In the genomic region with DNA sequence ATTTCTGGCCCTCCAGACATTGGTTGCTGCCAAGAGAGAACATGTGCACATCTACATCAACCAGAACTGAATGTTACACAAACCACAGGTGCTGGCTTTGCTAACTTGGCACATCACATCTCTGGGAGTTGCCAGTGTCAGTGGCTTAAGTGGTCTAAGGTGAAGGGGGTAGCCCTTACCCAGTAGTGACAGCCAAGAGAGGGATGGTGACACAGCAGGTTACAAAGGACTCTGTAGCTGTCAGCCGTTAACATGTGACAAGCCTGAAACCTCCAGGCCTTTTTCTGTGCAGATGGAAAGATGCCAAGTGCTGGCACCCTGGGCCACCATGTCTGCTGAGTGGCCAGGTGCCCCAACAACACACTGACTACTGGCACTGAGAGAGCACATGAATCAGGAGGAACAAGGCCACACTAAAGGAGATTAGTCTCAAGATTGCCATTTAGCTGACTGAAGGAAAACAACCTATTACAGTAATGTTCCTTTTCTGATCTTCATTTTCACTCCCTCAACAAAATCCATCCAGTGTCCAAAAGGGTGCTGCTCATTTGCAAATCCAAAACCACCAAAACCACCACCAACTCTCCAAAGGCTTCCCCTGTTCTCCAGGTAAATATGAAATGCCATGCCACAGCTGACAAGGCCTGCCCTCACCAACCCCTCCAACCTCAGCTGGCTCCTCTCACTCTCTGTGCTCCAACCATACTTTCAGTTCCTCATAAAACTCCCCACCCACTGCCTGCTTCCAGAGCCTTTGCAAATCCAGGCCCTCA, we compare ENCODE assay signal across 9 cellular contexts. TPM values are rescaled to one million over a fixed set of nuclear protein-coding genes. Genes with fewer than 3 reads are reported as not detected.
DNase-seq lines count a peak whose midpoint lies in the region; ATAC-seq, FAIRE-seq and TF ChIP-seq lines count a peak whose summit lies in the region.
"Had no signal": no experiment of that assay in that cellular context is flagged by ENCODE, and none has a peak within 500 bp of the region (broad histone marks: within the 10 kb centered on the region; RNA-seq: fewer than 3 reads in every experiment).

No MANE protein-coding gene starts in this region.

- peaks cover 69% of the 10 kb centered on the region for H3K79me2 ChIP-seq in osteoblast (ENCODE audit: insufficient read depth, low read length)

- ATAC-seq in A549 (peak; percentile 25 to 42; a peak in 2 of 6 replicates), GM21515 (IDR thresholded peaks at IDR 0.05; ENCODE audit: unreplicated experiment) (peak; percentile 58)
- no peak for ATAC-seq in CD4-positive, alpha-beta T cell (ENCODE audit: poor library complexity)

- peaks cover 5% of the 10 kb centered on the region for H3K36me3 Mint-ChIP-seq in CD4-positive, alpha-beta T cell (ENCODE audit: low read depth)

- H3K9me3 ChIP-seq in A549 (peaks cover 1% of the 10 kb centered on the region; the same call in 1 of the 3 replicates), esophagus muscularis mucosa (no peaks in the 10 kb centered on the region), sigmoid colon (no peaks in the 10 kb centered on the region), osteoblast (ENCODE audit: low read depth, low read length) (no peaks in the 10 kb centered on the region)
- H3K9me3 ChIP-seq in CD4-positive, alpha-beta T cell (ENCODE audit: control insufficient read depth, low read length), result no peaks in the 10 kb centered on the region

- FAIRE-seq in A549 (lab: Jason Lieb, UNC), result no peak
- FAIRE-seq: islet of Langerhans had no signal

- DNase-seq in A549 (ENCODE audit: low read depth in 1 of 2, low spot score in 1 of 2), result no peak
- peak; percentile 98 for DNase-seq in NCI-H345 (lab: John Stamatoyannopoulos, UW)
- DNase-seq in esophagus muscularis mucosa (ENCODE audit: extremely low spot score), result no peak
- DNase-seq in sigmoid colon, result peak; percentile 84
- no peak for DNase-seq in CD4-positive, alpha-beta T cell
- no peak for DNase-seq in osteoblast (ENCODE audit: insufficient read length, low spot score, missing footprints)
- DNase-seq in NCI-H1930 (lab: John Stamatoyannopoulos, UW), result no peak

- TF ChIP-seq RAD21 in A549 (conservative IDR thresholded peaks at IDR 0.05 in 1 of 2, IDR thresholded peaks at IDR 0.05 in 1 of 2), result no peak

- CTCF ChIA-PET in A549 (lab: Yijun Ruan, JAX), result interaction anchor here (2.1 kb wide), 1 partner anchor 26 kb away, joined by 6 read pairs; no protein-coding TSS in a partner anchor
- CTCF ChIA-PET in CD4-positive, alpha-beta T cell (lab: Charles Lee), result no interaction called here

- no peak overlapping the region for H3K4me3 ChIP-seq in A549
- no peak overlapping the region for H3K4me3 ChIP-seq in esophagus muscularis mucosa
- no peak overlapping the region for H3K4me3 ChIP-seq in sigmoid colon
- H3K4me3 ChIP-seq in osteoblast (ENCODE audit: insufficient read depth, low read length), result no peak overlapping the region

- H3K27ac ChIP-seq in A549 (no peak overlapping the region), esophagus muscularis mucosa (replicated peaks in 1 of 4) (peak overlapping the region; percentile 69 to 77 (median 74)), sigmoid colon (peak overlapping the region; percentile 69 to 82 (median 74)), osteoblast (ENCODE audit: low read depth, low read length) (no peak overlapping the region)
- H3K27ac ChIP-seq in CD4-positive, alpha-beta T cell (ENCODE audit: low read depth, low read length), result no peak overlapping the region

- H3K36me3 ChIP-seq in esophagus muscularis mucosa, result no peaks in the 10 kb centered on the region
- H3K36me3 ChIP-seq in sigmoid colon, result no peaks in the 10 kb centered on the region
- no peaks in the 10 kb centered on the region for H3K36me3 ChIP-seq in osteoblast (ENCODE audit: insufficient read depth, low read length)

- no peak for TF ChIP-seq EP300 in A549 (IDR thresholded peaks at IDR 0.05)
- TF ChIP-seq EP300 in esophagus muscularis mucosa (IDR thresholded peaks at IDR 0.05), result no peak
- TF ChIP-seq EP300 in sigmoid colon (IDR thresholded peaks at IDR 0.05), result no peak

- H4K20me1 ChIP-seq in osteoblast (ENCODE audit: insufficient read depth, low read length), result peaks cover 46% of the 10 kb centered on the region

- H3K9me3 Mint-ChIP-seq in CD4-positive, alpha-beta T cell, result peaks cover 2% of the 10 kb centered on the region

- no peak overlapping the region for H3K4me3 Mint-ChIP-seq in CD4-positive, alpha-beta T cell

- H3K27ac Mint-ChIP-seq in CD4-positive, alpha-beta T cell, result no peak overlapping the region

- H2AFZ ChIP-seq in osteoblast (ENCODE audit: low read length), result no peak overlapping the region

- POLR2A ChIA-PET in A549 (lab: Yijun Ruan, JAX), result no interaction called here
- POLR2A ChIA-PET in CD4-positive, alpha-beta T cell (lab: Charles Lee), result no interaction called here

- no peak for TF ChIP-seq CTCF in A549 (IDR thresholded peaks at IDR 0.05)
- no peak for TF ChIP-seq CTCF in esophagus muscularis mucosa (IDR thresholded peaks at IDR 0.05)
- TF ChIP-seq CTCF in sigmoid colon (IDR thresholded peaks at IDR 0.05), result no peak
- TF ChIP-seq CTCF in CD4-positive, alpha-beta T cell (IDR thresholded peaks at IDR 0.05), result no peak
- no peak for TF ChIP-seq CTCF in osteoblast (IDR thresholded peaks at IDR 0.05; ENCODE audit: extremely low read depth, low read depth, low read length)

- no peak for TF ChIP-seq POLR2A in A549 (IDR thresholded peaks at IDR 0.05; ENCODE audit: low read length)
- TF ChIP-seq POLR2A in esophagus muscularis mucosa (IDR thresholded peaks at IDR 0.05; ENCODE audit: low read depth), result no peak
- no peak for TF ChIP-seq POLR2A in sigmoid colon (IDR thresholded peaks at IDR 0.05)

- H3K4me1 Mint-ChIP-seq in CD4-positive, alpha-beta T cell (ENCODE audit: low read depth), result peaks cover 4% of the 10 kb centered on the region

- no peaks in the 10 kb centered on the region for H3K27me3 Mint-ChIP-seq in CD4-positive, alpha-beta T cell

- WGBS in A549 (ENCODE audit: missing lambda C conversion rate), result 63% methylated on average over 1 of the region's 1 CpG
- WGBS in esophagus muscularis mucosa, result no CpG with 5 or more reads among the region's 1 CpG
- WGBS in sigmoid colon, 2 donors, result 36 to 46% methylated on average over 1 of the region's 1 CpG

- H3K4me1 ChIP-seq in A549 (peaks cover 24% of the 10 kb centered on the region), esophagus muscularis mucosa (peaks cover 50 to 59% (median 58%) of the 10 kb centered on the region in 4 donors), sigmoid colon (peaks cover 4 to 60% (median 59%) of the 10 kb centered on the region in 4 donors), osteoblast (ENCODE audit: insufficient read depth, low read length) (peaks cover 12% of the 10 kb centered on the region)

- H3K27me3 ChIP-seq in esophagus muscularis mucosa (no peaks in the 10 kb centered on the region), sigmoid colon (no peaks in the 10 kb centered on the region), osteoblast (ENCODE audit: insufficient read depth, low read length) (no peaks in the 10 kb centered on the region)
- H3K27me3 ChIP-seq in CD4-positive, alpha-beta T cell (ENCODE audit: control insufficient read depth, insufficient read depth, low read length), result no peaks in the 10 kb centered on the region

- intact Hi-C loops in esophagus muscularis mucosa (cut with DNase I), result no loop called here
- intact Hi-C loops in sigmoid colon (cut with DNase I), result loop anchor here (2.0 kb wide), 1 partner anchor 31 kb away; no protein-coding TSS in a partner anchor
- intact Hi-C loops in CD4-positive, alpha-beta T cell (cut with DNase I, micrococcal nuclease), result no loop called here

- H3K4me2 ChIP-seq in A549 (no peak overlapping the region; the same call in 2 of the 3 replicates), osteoblast (ENCODE audit: insufficient read depth, low read length) (no peak overlapping the region)

TF ChIP-seq in A549, 52 proteins besides CTCF, POLR2A, EP300 and RAD21:
- TF ChIP-seq MYC (IDR thresholded peaks at IDR 0.05; ENCODE audit: borderline replicate concordance, low read length) (no peak), HOXA7 (CRISPR knock-in tag; IDR thresholded peaks at IDR 0.05) (no peak), FOXS1 (CRISPR knock-in tag; IDR thresholded peaks at IDR 0.05) (no peak), SREBF2 (IDR thresholded peaks at IDR 0.05) (no peak)

RNA-seq across cellular contexts. Expression of gene SIL1, which starts 20.2 kb away (rescaled TPM):
- polyA plus RNA-seq in A549 (2011; rRNA removed) (28.5 and 45.5 TPM in 2 replicates), A549 (2017; fragmentation: RNase III; extraction: RNeasy Plus Mini Kit Qiagen cat#74134 plus additional on column Dnase treatment) (23.0 to 31.7 TPM (median 27.6 TPM) in 3 replicates), sigmoid colon (10 to 100 TPM in 2 of 3 donors, 1 to 10 TPM in 1; 7.8 to 60.8 (median 17.3) TPM)
- 33.5 and 38.8 TPM in 2 replicates for polyA plus RNA-seq in A549 (2012; cell fraction: cytosol; rRNA removed)
- 45.6 and 67.8 TPM in 2 replicates for polyA plus RNA-seq in A549 (2012; cell fraction: nucleus; rRNA removed)
- polyA minus RNA-seq in A549 (2011; rRNA and poly(A)+ RNA removed), result 23.8 and 24.8 TPM in 2 replicates
- total RNA-seq in esophagus muscularis mucosa (10 to 100 TPM; 20.3 to 39.2 (median 29.1) TPM), sigmoid colon (10 to 100 TPM; 23.2 to 39.2 (median 34.9) TPM), osteoblast (60.7 and 65.1 TPM in 2 replicates)
- 1 to 10 TPM; 5.6 to 9.2 TPM for total RNA-seq in CD4-positive, alpha-beta T cell

Comparison
In these comparisons a context has a peak if more than half of its experiments do, and no peak if none do; other contexts are left out.
1. DNase-seq: peak in NCI-H345 (single experiment) and sigmoid colon (single experiment); none in A549 (0 of 2), esophagus muscularis mucosa (single experiment), CD4-positive, alpha-beta T cell (0 of 10), osteoblast (single experiment) and NCI-H1930 (0 of 2).
2. H3K27ac ChIP-seq: peak in esophagus muscularis mucosa (4 of 4) and sigmoid colon (4 of 4); none in A549 (0 of 2), CD4-positive, alpha-beta T cell (single experiment) and osteoblast (single experiment).